Comparison of ENCODE assay signal across 8 cellular contexts in genomic region chr12:538731-539539, GRCh38.
A peak's percentile ranks its signal among the peaks of the same experiment; 100 is the strongest.
DNase-seq lines count a peak whose midpoint lies in the region; ATAC-seq, FAIRE-seq and TF ChIP-seq lines count a peak whose summit lies in the region.

No MANE protein-coding gene starts in this region.

- intact Hi-C loops in left colon (cut with DNase I, micrococcal nuclease): no loop called here

- FAIRE-seq in frontal cortex (lab: Jason Lieb, UNC): no peak
- no peak for FAIRE-seq in D721Med (lab: Jason Lieb, UNC)

- DNase-seq in GF-D8 (lab: John Stamatoyannopoulos, UW): peak; percentile 70
- peak; percentile 85 for DNase-seq in NCI-H2171 treated with DMSO at 0.1 percent for 48 hours (lab: John Stamatoyannopoulos, UW)
- peak; percentile 33 for DNase-seq in amniotic epithelial cell (ENCODE audit: low read depth)
- DNase-seq in left colon: peak; percentile 90 to 92
- DNase-seq in frontal cortex (ENCODE audit: low spot score in 2 of 2): no peak
- no peak for DNase-seq in D721Med (ENCODE audit: insufficient read length, low spot score)

- TF ChIP-seq CTCF in D721Med (IDR thresholded peaks at IDR 0.05; ENCODE audit: insufficient read depth, missing control alignments): no peak

- ATAC-seq in left colon (peak; percentile 65), HG02642 (IDR thresholded peaks at IDR 0.05; ENCODE audit: poor library complexity, unreplicated experiment) (no peak), GM21528 (IDR thresholded peaks at IDR 0.05; ENCODE audit: low FRiP score, unreplicated experiment) (no peak)

Comparison
In these comparisons a context has a peak if more than half of its experiments do, and no peak if none do; other contexts are left out.
1. DNase-seq: peak in GF-D8 (single experiment), NCI-H2171 treated with DMSO at 0.1 percent for 48 hours (single experiment), amniotic epithelial cell (single experiment) and left colon (2 of 2); none in frontal cortex (0 of 2) and D721Med (single experiment).